ENCODE assay signal across 10 cellular contexts in genomic region chr7:151091431-151091830, GRCh38. TPM values are rescaled to one million over a fixed set of nuclear protein-coding genes. Genes with fewer than 3 reads are reported as not detected.
DNase-seq lines count a peak whose midpoint lies in the region; ATAC-seq, FAIRE-seq and TF ChIP-seq lines count a peak whose summit lies in the region.
"Had no signal": no experiment of that assay in that cellular context is flagged by ENCODE, and none has a peak within 500 bp of the region (broad histone marks: within the 10 kb centered on the region; RNA-seq: fewer than 3 reads in every experiment).

No MANE protein-coding gene starts in this region.

- peaks cover 2% of the 10 kb centered on the region for H3K36me3 Mint-ChIP-seq in activated naive CD4-positive, alpha-beta T cell treated with anti-CD3 and anti-CD28 coated beads for 36 hours (ENCODE audit: low read depth)

- SMC1A ChIA-PET in GM12878 (lab: Charles Lee; ENCODE audit: uncharacterized antibody, unreplicated experiment): no interaction called here

- no peaks in the 10 kb centered on the region for H3K9me3 ChIP-seq in DND-41 (ENCODE audit: insufficient read depth, low read length, severe bottlenecking)
- no peaks in the 10 kb centered on the region for H3K9me3 ChIP-seq in IMR-90 (ENCODE audit: control insufficient read depth, insufficient read depth, low read length)
- H3K9me3 ChIP-seq in GM12878 (replicated peaks; ENCODE audit: control insufficient read depth, insufficient read depth, low read length): no peaks in the 10 kb centered on the region

- H3K18ac ChIP-seq in IMR-90 (ENCODE audit: low read depth, low read length) (no peak overlapping the region), mesendoderm (ENCODE audit: low read length) (no peak overlapping the region)

- POLR2A ChIA-PET in IMR-90 (lab: Charles Lee; ENCODE audit: unreplicated experiment) (no interaction called here), GM12878 (lab: Charles Lee) (no interaction called here)

- peak; percentile 38; the same call in 1 of the 2 replicates for TF ChIP-seq RAD21 in IMR-90 (IDR thresholded peaks at IDR 0.05; ENCODE audit: low read length)
- peak; percentile 29; the same call in 1 of the 2 replicates for TF ChIP-seq RAD21 in GM12878 (IDR thresholded peaks at IDR 0.05; ENCODE audit: insufficient read depth, low read depth, low read length)

- H3K56ac ChIP-seq in IMR-90 (ENCODE audit: extremely low read depth, insufficient read depth, low read length) (no peak overlapping the region), mesendoderm (ENCODE audit: low read length) (no peak overlapping the region)

- H3K4me2 ChIP-seq in DND-41 (ENCODE audit: insufficient read depth, low read length) (no peak overlapping the region), IMR-90 (ENCODE audit: low read depth, low read length) (no peak overlapping the region), GM12878 (ENCODE audit: control insufficient read depth, insufficient read depth) (no peak overlapping the region), mesendoderm (ENCODE audit: low read length) (no peak overlapping the region)

- H3K27me3 Mint-ChIP-seq in activated naive CD4-positive, alpha-beta T cell treated with anti-CD3 and anti-CD28 coated beads for 36 hours (ENCODE audit: low read depth): peaks cover 2% of the 10 kb centered on the region

- H3K9me1 ChIP-seq in IMR-90 (ENCODE audit: insufficient read depth, low read length): peaks cover 15% of the 10 kb centered on the region

- H3K27me3 ChIP-seq in DND-41 (ENCODE audit: insufficient read depth, low read length, poor library complexity): no peaks in the 10 kb centered on the region
- H3K27me3 ChIP-seq in IMR-90 (ENCODE audit: control insufficient read depth, insufficient read depth, low read length): no peaks in the 10 kb centered on the region
- no peaks in the 10 kb centered on the region for H3K27me3 ChIP-seq in GM12878 (replicated peaks in 1 of 2; ENCODE audit: control insufficient read depth in 2 of 2, insufficient read depth in 2 of 2, low read length in 1 of 2)
- H3K27me3 ChIP-seq in mesendoderm (ENCODE audit: insufficient read depth, low read length, poor library complexity): no peaks in the 10 kb centered on the region

- no peak overlapping the region for H2BK15ac ChIP-seq in IMR-90 (ENCODE audit: low read depth, low read length)
- no peak overlapping the region for H2BK15ac ChIP-seq in mesendoderm (replicated peaks; ENCODE audit: low read depth)

- no peak for TF ChIP-seq EP300 in GM12878 (IDR thresholded peaks at IDR 0.05; ENCODE audit: borderline replicate concordance in 1 of 2, control insufficient read depth in 1 of 2, low read depth in 2 of 2, low read length in 2 of 2)

- H4K5ac ChIP-seq in IMR-90 (ENCODE audit: low read depth, low read length) (no peak overlapping the region), mesendoderm (ENCODE audit: low read length) (no peak overlapping the region)

- no peak overlapping the region for H3K27ac Mint-ChIP-seq in activated naive CD4-positive, alpha-beta T cell treated with anti-CD3 and anti-CD28 coated beads for 36 hours

- H2AK9ac ChIP-seq in IMR-90 (replicated peaks; ENCODE audit: low read depth, low read length, poor library complexity): peak overlapping the region; percentile 44

- H4K20me1 ChIP-seq in DND-41 (ENCODE audit: insufficient read depth, low read length): peaks cover 30% of the 10 kb centered on the region
- H4K20me1 ChIP-seq in IMR-90 (ENCODE audit: insufficient read depth, low read length): peaks cover 89% of the 10 kb centered on the region
- H4K20me1 ChIP-seq in GM12878 (ENCODE audit: control insufficient read depth, insufficient read depth): no peaks in the 10 kb centered on the region; the same call in 1 of the 2 replicates

- no peak overlapping the region for H2BK5ac ChIP-seq in IMR-90 (ENCODE audit: low read depth, low read length, poor library complexity, severe bottlenecking)
- H2BK5ac ChIP-seq in mesendoderm (ENCODE audit: low read length): no peak overlapping the region

- H4K8ac ChIP-seq in IMR-90 (ENCODE audit: low read depth in 2 of 2, low read length in 2 of 2): no peak overlapping the region
- H4K8ac ChIP-seq in mesendoderm (ENCODE audit: low read depth, low read length): no peak overlapping the region

- no peak for TF ChIP-seq POLR2A in IMR-90 (IDR thresholded peaks at IDR 0.05; ENCODE audit: low read depth, low read length)
- no peak for TF ChIP-seq POLR2A in GM12878 (IDR thresholded peaks at IDR 0.05; ENCODE audit: low read depth, low read length)

- ATAC-seq in DND-41 (ENCODE audit: insufficient read depth, low read depth): peak; percentile 50; the same call in 1 of the 3 replicates
- no peak for ATAC-seq in IMR-90 (ENCODE audit: low read depth)
- ATAC-seq in GM12878: peak; percentile 32
- no peak for ATAC-seq in GM19467 (IDR thresholded peaks at IDR 0.05; ENCODE audit: unreplicated experiment)

- WGBS in IMR-90 (ENCODE audit: extremely low coverage in 2 of 2, insufficient read length in 1 of 2), 2 experiments: 72% methylated on average over 2 of the region's 6 CpGs; no CpG with 5 or more reads in 1 of the 2 experiments
- WGBS in GM12878 (ENCODE audit: insufficient coverage, insufficient replicate concordance, low lambda C conversion rate, missing lambda C conversion rate): 46% methylated on average over 6 of the region's 6 CpGs
- WGBS in mesendoderm (ENCODE audit: extremely low coverage, insufficient coverage, low lambda C conversion rate): no CpG with 5 or more reads among the region's 6 CpGs

- H2AFZ ChIP-seq in DND-41 (ENCODE audit: low read depth, low read length) (no peak overlapping the region), IMR-90 (replicated peaks; ENCODE audit: low read length, poor library complexity) (no peak overlapping the region), GM12878 (ENCODE audit: control insufficient read depth, low read depth, low read length) (no peak overlapping the region)

- FAIRE-seq in GM12878 (lab: Jason Lieb, UNC) (no peak), HTR-8/SVneo (lab: Jason Lieb, UNC) (no peak)
- FAIRE-seq: GM19239 had no signal

- H3K4me3 ChIP-seq in DND-41 (ENCODE audit: low read depth in 1 of 2, low read length in 2 of 2) (no peak overlapping the region), IMR-90 (ENCODE audit: insufficient read depth, low read depth, low read length) (no peak overlapping the region), GM12878 (no peak overlapping the region), mesendoderm (ENCODE audit: low read length) (no peak overlapping the region)

- peaks cover 14% of the 10 kb centered on the region for H3K4me1 Mint-ChIP-seq in activated naive CD4-positive, alpha-beta T cell treated with anti-CD3 and anti-CD28 coated beads for 36 hours (ENCODE audit: low read depth)

- H3K4ac ChIP-seq in IMR-90 (ENCODE audit: low read depth, low read length) (no peak overlapping the region), mesendoderm (ENCODE audit: low read depth, low read length) (no peak overlapping the region)

- DNase-seq in DND-41: no peak
- no peak for DNase-seq in IMR-90
- DNase-seq in GM12878 (ENCODE audit: low read depth, low spot score): no peak
- peak; percentile 70 for DNase-seq in mesendoderm
- DNase-seq in NCI-H226: no peak
- DNase-seq in activated naive CD4-positive, alpha-beta T cell treated with anti-CD3 and anti-CD28 coated beads for 36 hours: no peak
- no peak for DNase-seq in HTR-8/SVneo (ENCODE audit: insufficient read length, low spot score)
- DNase-seq: activated CD4-positive, alpha-beta T cell treated with anti-CD3 and anti-CD28 coated beads, Interleukin-2, amount 50 U/mL, for 1 hour had no signal

- peak; percentile 67 for TF ChIP-seq CTCF in DND-41 (IDR thresholded peaks at IDR 0.05; ENCODE audit: borderline replicate concordance, extremely low read depth, low read length, poor library complexity, severe bottlenecking)
- peak; percentile 43 for TF ChIP-seq CTCF in IMR-90 (conservative IDR thresholded peaks at IDR 0.05; ENCODE audit: low read depth, low read length)
- peak; percentile 35 to 75 (median 68) for TF ChIP-seq CTCF in GM12878 (IDR thresholded peaks at IDR 0.05 in 2 of 3, conservative IDR thresholded peaks at IDR 0.05 in 1 of 3; ENCODE audit: control insufficient read depth in 2 of 3, extremely low read depth in 1 of 3, insufficient read depth in 1 of 3, low read depth in 3 of 3, low read length in 3 of 3)

- H3K9ac ChIP-seq in DND-41 (ENCODE audit: low read depth, low read length) (no peak overlapping the region), IMR-90 (ENCODE audit: low read depth, low read length) (no peak overlapping the region), GM12878 (ENCODE audit: control insufficient read depth, insufficient read depth, low read length) (no peak overlapping the region), mesendoderm (ENCODE audit: low read length) (no peak overlapping the region)

- H3K4me3 Mint-ChIP-seq in activated naive CD4-positive, alpha-beta T cell treated with anti-CD3 and anti-CD28 coated beads for 36 hours: no peak overlapping the region

- CTCF ChIA-PET in IMR-90 (lab: Yijun Ruan, JAX) (interaction anchor here (1.3 to 1.9 kb wide), 2 partner anchors 12 to 17 kb away, joined by 4 to 5 read pairs; no protein-coding TSS in a partner anchor), GM12878 (lab: Yijun Ruan, JAX) (interaction anchor here (0.9 to 2.3 kb wide), 4 partner anchors 9 to 63 kb away, joined by 3 to 13 read pairs (median 4); partner anchors contain the start of gene ABCB8)
- CTCF ChIA-PET in activated naive CD4-positive, alpha-beta T cell treated with anti-CD3 and anti-CD28 coated beads for 36 hours (lab: Charles Lee): interaction anchor here (0.6 to 4.8 kb wide), 6 partner anchors 9 to 308 kb away, joined by 3 to 49 read pairs (median 6); partner anchors contain the start of gene TMUB1

- H3K79me1 ChIP-seq in IMR-90 (ENCODE audit: low read depth in 1 of 2, low read length in 2 of 2) (peaks cover 4 to 79% of the 10 kb centered on the region in 2 experiments; a peak in 2 of 4 replicates), mesendoderm (ENCODE audit: low read length) (peaks cover 45% of the 10 kb centered on the region)

- H2AK5ac ChIP-seq in IMR-90 (ENCODE audit: low read depth, low read length) (no peak overlapping the region), mesendoderm (ENCODE audit: low read length) (no peak overlapping the region)

- H4K91ac ChIP-seq in IMR-90 (ENCODE audit: insufficient read depth, low read depth, low read length): no peak overlapping the region

- no peaks in the 10 kb centered on the region for H3K9me3 Mint-ChIP-seq in activated naive CD4-positive, alpha-beta T cell treated with anti-CD3 and anti-CD28 coated beads for 36 hours

- H3K14ac ChIP-seq in IMR-90 (replicated peaks; ENCODE audit: low read depth, low read length): no peak overlapping the region

- intact Hi-C loops in IMR-90 (cut with micrococcal nuclease) (no loop called here), GM12878 (cut with micrococcal nuclease; ENCODE audit: unreplicated experiment) (no loop called here)
- intact Hi-C loops in activated naive CD4-positive, alpha-beta T cell treated with anti-CD3 and anti-CD28 coated beads for 36 hours (cut with micrococcal nuclease): no loop called here

- dilution Hi-C loops in IMR-90 (cut with HindIII; ENCODE audit: low sequenced_read_pairs, unreplicated experiment): no loop called here

- H3K4me1 ChIP-seq in DND-41 (ENCODE audit: insufficient read depth, low read length): peaks cover 16% of the 10 kb centered on the region
- peaks cover 24% of the 10 kb centered on the region for H3K4me1 ChIP-seq in IMR-90 (ENCODE audit: control insufficient read depth, insufficient read depth, low read length)
- H3K4me1 ChIP-seq in GM12878 (ENCODE audit: control insufficient read depth, insufficient read depth, low read length): peaks cover 13% of the 10 kb centered on the region
- H3K4me1 ChIP-seq in mesendoderm (ENCODE audit: control insufficient read depth, low read depth, low read length): peaks cover 11% of the 10 kb centered on the region

- H2BK120ac ChIP-seq in IMR-90 (ENCODE audit: low read depth, low read length): no peak overlapping the region
- H2BK120ac ChIP-seq in mesendoderm (ENCODE audit: low read depth, low read length): no peak overlapping the region

- H3K79me2 ChIP-seq in DND-41 (ENCODE audit: insufficient read depth, low read length) (peaks cover 12% of the 10 kb centered on the region; the same call in 1 of the 2 replicates), GM12878 (ENCODE audit: control insufficient read depth, insufficient read depth, low read length) (peaks cover 78% of the 10 kb centered on the region), mesendoderm (ENCODE audit: control insufficient read depth, insufficient read depth, low read length) (peaks cover 26% of the 10 kb centered on the region)

- in situ Hi-C loops in IMR-90 (cut with MboI; ENCODE audit: low sequenced_read_pairs) (no loop called here), GM12878 (cut with MboI) (no loop called here)

- H2BK20ac ChIP-seq in IMR-90 (ENCODE audit: low read depth, low read length): no peak overlapping the region

- H3K27ac ChIP-seq in DND-41 (ENCODE audit: low read length): no peak overlapping the region
- no peak overlapping the region for H3K27ac ChIP-seq in IMR-90 (ENCODE audit: insufficient read depth, low read length)
- no peak overlapping the region for H3K27ac ChIP-seq in GM12878 (ENCODE audit: control insufficient read depth, insufficient read depth)
- no peak overlapping the region for H3K27ac ChIP-seq in mesendoderm (ENCODE audit: low read depth, low read length)

- RAD21 ChIA-PET in GM12878 (lab: Charles Lee; ENCODE audit: unreplicated experiment): no interaction called here

- H3K23ac ChIP-seq in IMR-90 (ENCODE audit: low read depth, low read length) (no peak overlapping the region), mesendoderm (ENCODE audit: low read length) (no peak overlapping the region)

- BruUV-seq in IMR-90 (replicated peaks; lab: Mats Ljungman, UMichigan): no TSS peak
- BruUV-seq in GM12878 (replicated peaks; lab: Mats Ljungman, UMichigan): TSS peak; percentile 3

- H3K36me3 ChIP-seq in DND-41 (ENCODE audit: insufficient read depth, low read length): no peaks in the 10 kb centered on the region
- peaks cover 11% of the 10 kb centered on the region; the same call in 1 of the 2 replicates for H3K36me3 ChIP-seq in IMR-90 (ENCODE audit: control insufficient read depth, insufficient read depth, low read length)
- peaks cover 0 to 5% of the 10 kb centered on the region in 2 experiments; a peak in 2 of 4 replicates for H3K36me3 ChIP-seq in GM12878 (ENCODE audit: control insufficient read depth in 2 of 2, insufficient read depth in 2 of 2, low read length in 1 of 2)
- H3K36me3 ChIP-seq in mesendoderm (ENCODE audit: control insufficient read depth, insufficient read depth, low read length): peaks cover 2% of the 10 kb centered on the region

RNA-seq across cellular contexts. Expression of gene AGAP3, which starts 5.2 kb away (rescaled TPM):
- 33.3 and 35.3 TPM in 2 replicates for total RNA-seq in IMR-90 (2012; rRNA removed)
- 93.9 and 99.5 TPM in 2 replicates for polyA plus RNA-seq in IMR-90 (2012; rRNA removed)
- 87.0 and 97.5 TPM in 2 replicates for polyA plus RNA-seq in IMR-90 (2012; cell fraction: cytosol; rRNA removed)
- polyA plus RNA-seq in IMR-90 (2012; cell fraction: nucleus; rRNA removed; ENCODE audit: low replicate concordance): 301 and 531 TPM in 2 replicates
- total RNA-seq in GM12878 (2013; cell fraction: nucleolus; rRNA removed): 96.1 TPM in 2 replicates
- total RNA-seq in GM12878 (2014; rRNA removed): 20.7 and 24.7 TPM in 2 replicates
- total RNA-seq in GM12878 (2014; rRNA removed; fragmentation: Illumina TruSeq; extraction: Trizol): 13.4 and 15.4 TPM in 2 replicates
- total RNA-seq in GM12878 (2021): 62.9 and 68.1 TPM in 2 replicates
- polyA plus RNA-seq in GM12878 (2011; ENCODE audit: low read depth): 7.9 TPM
- polyA plus RNA-seq in GM12878 (2011; rRNA removed): 16.6 and 28.5 TPM in 2 replicates
- polyA plus RNA-seq in GM12878 (2011; cell fraction: cytosol; rRNA removed): 51.9 and 57.9 TPM in 2 replicates
- polyA plus RNA-seq in GM12878 (2011; cell fraction: nucleus; rRNA removed): 172 and 269 TPM in 2 replicates
- 21.8 and 23.5 TPM in 2 replicates for polyA plus RNA-seq in GM12878 (2012)
- polyA plus RNA-seq in GM12878 (2014; fragmentation: Illumina TruSeq; extraction: Trizol): 7.2 and 16.0 TPM in 2 replicates
- 1 to 10 TPM; 1.8 to 4.7 TPM for polyA plus RNA-seq in GM12878 (2014; fragmentation: Nextera tagmentation; extraction: Ambion mirVana)
- 39.8 and 40.5 TPM in 2 replicates for polyA plus RNA-seq in GM12878 (2014; rRNA removed)
- 1 to 10 TPM; 8.5 to 9.0 TPM for polyA plus RNA-seq in GM12878 (2016; fragmentation: Nextera tagmentation; extraction: Ambion mirVana)
- 25.7 and 40.0 TPM in 2 replicates for polyA minus RNA-seq in GM12878 (2011; rRNA and poly(A)+ RNA removed)
- 17.4 and 25.4 TPM in 2 replicates for polyA minus RNA-seq in GM12878 (2011; cell fraction: cytosol; rRNA and poly(A)+ RNA removed)
- polyA minus RNA-seq in GM12878 (2011; cell fraction: nucleus; rRNA and poly(A)+ RNA removed): 49.2 and 81.9 TPM in 2 replicates
- polyA plus RNA-seq in mesendoderm (2013, experiment 1 of 2): 27.6 TPM
- 26.4 TPM for polyA plus RNA-seq in mesendoderm (2013, experiment 2 of 2)
- 10 to 100 TPM; 16.7 to 17.7 TPM for total RNA-seq in activated naive CD4-positive, alpha-beta T cell treated with anti-CD3 and anti-CD28 coated beads for 36 hours

RNA-seq across cellular contexts. Expression of gene TMUB1, which starts 8.1 kb away (rescaled TPM):
- 6.8 and 7.8 TPM in 2 replicates for total RNA-seq in IMR-90 (2012; rRNA removed)
- polyA plus RNA-seq in IMR-90 (2012; rRNA removed): 29.8 and 38.3 TPM in 2 replicates
- 24.3 and 48.1 TPM in 2 replicates for polyA plus RNA-seq in IMR-90 (2012; cell fraction: cytosol; rRNA removed)
- 34.7 and 60.3 TPM in 2 replicates for polyA plus RNA-seq in IMR-90 (2012; cell fraction: nucleus; rRNA removed; ENCODE audit: low replicate concordance)
- 13.2 and 14.1 TPM in 2 replicates for total RNA-seq in GM12878 (2013; cell fraction: nucleolus; rRNA removed)
- 48.2 and 51.6 TPM in 2 replicates for total RNA-seq in GM12878 (2014; rRNA removed)
- 10.8 and 12.3 TPM in 2 replicates for total RNA-seq in GM12878 (2014; rRNA removed; fragmentation: Illumina TruSeq; extraction: Trizol)
- total RNA-seq in GM12878 (2021): 74.7 and 79.5 TPM in 2 replicates
- 10.6 TPM for polyA plus RNA-seq in GM12878 (2011; ENCODE audit: low read depth)
- polyA plus RNA-seq in GM12878 (2011; rRNA removed): 4.9 and 17.8 TPM in 2 replicates
- polyA plus RNA-seq in GM12878 (2011; cell fraction: cytosol; rRNA removed): 33.1 and 43.2 TPM in 2 replicates
- 70.0 and 81.9 TPM in 2 replicates for polyA plus RNA-seq in GM12878 (2011; cell fraction: nucleus; rRNA removed)
- 59.9 and 68.3 TPM in 2 replicates for polyA plus RNA-seq in GM12878 (2012)
- polyA plus RNA-seq in GM12878 (2014; fragmentation: Illumina TruSeq; extraction: Trizol): 1.4 and 11.9 TPM in 2 replicates
- polyA plus RNA-seq in GM12878 (2014; fragmentation: Nextera tagmentation; extraction: Ambion mirVana): under 1 TPM in 1 of 2 experiments, not detected in 1; 0.27 TPM
- 63.9 and 74.4 TPM in 2 replicates for polyA plus RNA-seq in GM12878 (2014; rRNA removed)
- 10 to 100 TPM; 41.3 to 48.4 TPM for polyA plus RNA-seq in GM12878 (2016; fragmentation: Nextera tagmentation; extraction: Ambion mirVana)
- 4.5 and 12.9 TPM in 2 replicates for polyA minus RNA-seq in GM12878 (2011; rRNA and poly(A)+ RNA removed)
- polyA minus RNA-seq in GM12878 (2011; cell fraction: cytosol; rRNA and poly(A)+ RNA removed): 16.6 and 17.5 TPM in 2 replicates
- 8.8 and 11.9 TPM in 2 replicates for polyA minus RNA-seq in GM12878 (2011; cell fraction: nucleus; rRNA and poly(A)+ RNA removed)
- polyA plus RNA-seq in mesendoderm (2013, experiment 1 of 2): 43.1 TPM
- polyA plus RNA-seq in mesendoderm (2013, experiment 2 of 2): 42.0 TPM
- total RNA-seq in activated naive CD4-positive, alpha-beta T cell treated with anti-CD3 and anti-CD28 coated beads for 36 hours: 10 to 100 TPM; 30.2 to 35.0 TPM

RNA-seq across cellular contexts. Expression of gene FASTK, which starts 10.8 kb away (rescaled TPM):
- total RNA-seq in IMR-90 (2012; rRNA removed) (41.9 and 53.8 TPM in 2 replicates), GM12878 (2014; rRNA removed) (84.3 and 93.9 TPM in 2 replicates), GM12878 (2014; rRNA removed; fragmentation: Illumina TruSeq; extraction: Trizol) (22.8 and 26.6 TPM in 2 replicates), GM12878 (2021) (79.2 and 82.0 TPM in 2 replicates)
- polyA plus RNA-seq in IMR-90 (2012; rRNA removed) (115 and 127 TPM in 2 replicates), GM12878 (2011; rRNA removed) (13.0 and 26.9 TPM in 2 replicates), GM12878 (2014; fragmentation: Illumina TruSeq; extraction: Trizol) (8.5 and 23.7 TPM in 2 replicates), GM12878 (2014; fragmentation: Nextera tagmentation; extraction: Ambion mirVana) (1 to 10 TPM in 1 of 2 experiments, under 1 TPM in 1; 0.19 to 4.1 TPM), GM12878 (2014; rRNA removed) (102 and 123 TPM in 2 replicates), GM12878 (2016; fragmentation: Nextera tagmentation; extraction: Ambion mirVana) (10 to 100 TPM; 86.3 to 96.5 TPM)
- 99.0 and 130 TPM in 2 replicates for polyA plus RNA-seq in IMR-90 (2012; cell fraction: cytosol; rRNA removed)
- polyA plus RNA-seq in IMR-90 (2012; cell fraction: nucleus; rRNA removed; ENCODE audit: low replicate concordance): 430 and 1,164 TPM in 2 replicates
- total RNA-seq in GM12878 (2013; cell fraction: nucleolus; rRNA removed): 94.3 and 112 TPM in 2 replicates
- polyA plus RNA-seq in GM12878 (2011; ENCODE audit: low read depth): 16.1 TPM
- 41.0 and 54.1 TPM in 2 replicates for polyA plus RNA-seq in GM12878 (2011; cell fraction: cytosol; rRNA removed)
- 382 and 387 TPM in 2 replicates for polyA plus RNA-seq in GM12878 (2011; cell fraction: nucleus; rRNA removed)
- 54.4 and 55.2 TPM in 2 replicates for polyA plus RNA-seq in GM12878 (2012)
- polyA minus RNA-seq in GM12878 (2011; rRNA and poly(A)+ RNA removed): 18.9 and 39.2 TPM in 2 replicates
- polyA minus RNA-seq in GM12878 (2011; cell fraction: cytosol; rRNA and poly(A)+ RNA removed): 13.2 and 13.5 TPM in 2 replicates
- 59.7 and 77.0 TPM in 2 replicates for polyA minus RNA-seq in GM12878 (2011; cell fraction: nucleus; rRNA and poly(A)+ RNA removed)
- 29.3 TPM for polyA plus RNA-seq in mesendoderm (2013, experiment 1 of 2)
- polyA plus RNA-seq in mesendoderm (2013, experiment 2 of 2): 27.9 TPM
- 10 to 100 TPM; 43.6 to 45.7 TPM for total RNA-seq in activated naive CD4-positive, alpha-beta T cell treated with anti-CD3 and anti-CD28 coated beads for 36 hours

RNA-seq across cellular contexts. Expression of gene SLC4A2, which starts 32.0 kb away (rescaled TPM):
- 25.3 and 29.6 TPM in 2 replicates for total RNA-seq in IMR-90 (2012; rRNA removed)
- polyA plus RNA-seq in IMR-90 (2012; rRNA removed): 91.0 and 112 TPM in 2 replicates
- 70.2 and 89.3 TPM in 2 replicates for polyA plus RNA-seq in IMR-90 (2012; cell fraction: cytosol; rRNA removed)
- polyA plus RNA-seq in IMR-90 (2012; cell fraction: nucleus; rRNA removed; ENCODE audit: low replicate concordance): 205 and 510 TPM in 2 replicates
- 37.3 and 42.1 TPM in 2 replicates for total RNA-seq in GM12878 (2013; cell fraction: nucleolus; rRNA removed)
- 50.7 and 51.0 TPM in 2 replicates for total RNA-seq in GM12878 (2014; rRNA removed)
- total RNA-seq in GM12878 (2014; rRNA removed; fragmentation: Illumina TruSeq; extraction: Trizol): 15.6 and 17.4 TPM in 2 replicates
- 69.1 and 78.6 TPM in 2 replicates for total RNA-seq in GM12878 (2021)
- polyA plus RNA-seq in GM12878 (2011; ENCODE audit: low read depth): 14.2 TPM
- 10.8 and 25.8 TPM in 2 replicates for polyA plus RNA-seq in GM12878 (2011; rRNA removed)
- 32.2 and 35.6 TPM in 2 replicates for polyA plus RNA-seq in GM12878 (2011; cell fraction: cytosol; rRNA removed)
- 168 and 199 TPM in 2 replicates for polyA plus RNA-seq in GM12878 (2011; cell fraction: nucleus; rRNA removed)
- polyA plus RNA-seq in GM12878 (2012): 46.6 and 51.1 TPM in 2 replicates
- 2.9 and 21.9 TPM in 2 replicates for polyA plus RNA-seq in GM12878 (2014; fragmentation: Illumina TruSeq; extraction: Trizol)
- 10 to 100 TPM in 1 of 2 experiments, 1 to 10 TPM in 1; 2.7 to 12.1 TPM for polyA plus RNA-seq in GM12878 (2014; fragmentation: Nextera tagmentation; extraction: Ambion mirVana)
- 63.8 and 68.7 TPM in 2 replicates for polyA plus RNA-seq in GM12878 (2014; rRNA removed)
- 10 to 100 TPM; 34.4 to 38.9 TPM for polyA plus RNA-seq in GM12878 (2016; fragmentation: Nextera tagmentation; extraction: Ambion mirVana)
- 10.8 and 27.9 TPM in 2 replicates for polyA minus RNA-seq in GM12878 (2011; rRNA and poly(A)+ RNA removed)
- polyA minus RNA-seq in GM12878 (2011; cell fraction: cytosol; rRNA and poly(A)+ RNA removed): 10.4 and 11.4 TPM in 2 replicates
- 46.8 and 68.3 TPM in 2 replicates for polyA minus RNA-seq in GM12878 (2011; cell fraction: nucleus; rRNA and poly(A)+ RNA removed)
- 51.8 TPM for polyA plus RNA-seq in mesendoderm (2013, experiment 1 of 2)
- 53.3 TPM for polyA plus RNA-seq in mesendoderm (2013, experiment 2 of 2)
- 10 to 100 TPM; 25.6 to 29.7 TPM for total RNA-seq in activated naive CD4-positive, alpha-beta T cell treated with anti-CD3 and anti-CD28 coated beads for 36 hours

RNA-seq across cellular contexts. Expression of gene CDK5, which starts 33.7 kb away (rescaled TPM):
- 22.4 and 24.7 TPM in 2 replicates for total RNA-seq in IMR-90 (2012; rRNA removed)
- 34.8 and 45.6 TPM in 2 replicates for polyA plus RNA-seq in IMR-90 (2012; rRNA removed)
- 29.1 and 41.6 TPM in 2 replicates for polyA plus RNA-seq in IMR-90 (2012; cell fraction: cytosol; rRNA removed)
- 16.0 and 19.1 TPM in 2 replicates for polyA plus RNA-seq in IMR-90 (2012; cell fraction: nucleus; rRNA removed; ENCODE audit: low replicate concordance)
- 7.9 and 9.3 TPM in 2 replicates for total RNA-seq in GM12878 (2013; cell fraction: nucleolus; rRNA removed)
- 25.9 and 30.3 TPM in 2 replicates for total RNA-seq in GM12878 (2014; rRNA removed)
- total RNA-seq in GM12878 (2014; rRNA removed; fragmentation: Illumina TruSeq; extraction: Trizol): 18.2 and 19.4 TPM in 2 replicates
- total RNA-seq in GM12878 (2021): 19.1 and 19.7 TPM in 2 replicates
- 6.6 TPM for polyA plus RNA-seq in GM12878 (2011; ENCODE audit: low read depth)
- polyA plus RNA-seq in GM12878 (2011; rRNA removed): 20.2 and 24.5 TPM in 2 replicates
- polyA plus RNA-seq in GM12878 (2011; cell fraction: cytosol; rRNA removed): 39.7 and 49.3 TPM in 2 replicates
- 31.1 TPM in 2 replicates for polyA plus RNA-seq in GM12878 (2011; cell fraction: nucleus; rRNA removed)
- 11.1 and 12.6 TPM in 2 replicates for polyA plus RNA-seq in GM12878 (2012)
- polyA plus RNA-seq in GM12878 (2014; fragmentation: Illumina TruSeq; extraction: Trizol): 13.9 and 19.4 TPM in 2 replicates
- polyA plus RNA-seq in GM12878 (2014; fragmentation: Nextera tagmentation; extraction: Ambion mirVana): 1 to 10 TPM; 1.5 to 8.1 TPM
- polyA plus RNA-seq in GM12878 (2014; rRNA removed): 23.5 and 27.6 TPM in 2 replicates
- 10 to 100 TPM; 33.1 to 33.4 TPM for polyA plus RNA-seq in GM12878 (2016; fragmentation: Nextera tagmentation; extraction: Ambion mirVana)
- 24.7 and 28.3 TPM in 2 replicates for polyA minus RNA-seq in GM12878 (2011; rRNA and poly(A)+ RNA removed)
- 7.6 and 12.2 TPM in 2 replicates for polyA minus RNA-seq in GM12878 (2011; cell fraction: cytosol; rRNA and poly(A)+ RNA removed)
- 13.7 and 18.2 TPM in 2 replicates for polyA minus RNA-seq in GM12878 (2011; cell fraction: nucleus; rRNA and poly(A)+ RNA removed)
- 9.7 TPM for polyA plus RNA-seq in mesendoderm (2013, experiment 1 of 2)
- 10.1 TPM for polyA plus RNA-seq in mesendoderm (2013, experiment 2 of 2)
- 10 to 100 TPM in 1 of 2 experiments, 1 to 10 TPM in 1; 10.0 to 10.1 TPM for total RNA-seq in activated naive CD4-positive, alpha-beta T cell treated with anti-CD3 and anti-CD28 coated beads for 36 hours

Comparison
In these comparisons a context has a peak if more than half of its experiments do, and no peak if none do; other contexts are left out.
1. ATAC-seq: peak in DND-41 (single experiment) and GM12878 (single experiment); none in IMR-90 (single experiment) and GM19467 (single experiment).
2. Peak in every context shown above with its lines, with median percentiles within 50 percentile points of each other: CTCF ChIP-seq.